ENCODE assay signal across 9 cellular contexts in genomic region chr7:135672560-135673359, GRCh38. TPM values are rescaled to one million over a fixed set of nuclear protein-coding genes. Genes with fewer than 3 reads are reported as not detected.
DNase-seq lines count a peak whose midpoint lies in the region; ATAC-seq and TF ChIP-seq lines count a peak whose summit lies in the region.
"Had no signal": no experiment of that assay in that cellular context is flagged by ENCODE, and none has a peak within 500 bp of the region (broad histone marks: within the 10 kb centered on the region; RNA-seq: fewer than 3 reads in every experiment).

No MANE protein-coding gene starts in this region.

- no peak for TF ChIP-seq POLR2A in right lobe of liver (IDR thresholded peaks at IDR 0.05)

- no peaks in the 10 kb centered on the region for H3K27me3 Mint-ChIP-seq in CD8-positive, alpha-beta T cell (ENCODE audit: low read depth)

- intact Hi-C loops in CD8-positive, alpha-beta T cell (cut with DNase I, micrococcal nuclease) = loop anchor here (1.0 to 2.0 kb wide), 2 partner anchors 336 to 337 kb away; no protein-coding TSS in a partner anchor
- intact Hi-C loops in right lobe of liver (cut with DNase I) = no loop called here
- intact Hi-C loops in aorta (cut with DNase I) = loop anchor here (5.0 to 10.0 kb wide), 3 partner anchors 75 to 412 kb away; partner anchors contain the start of gene FAM180A (in 1 of the 2)
- intact Hi-C loops in posterior cingulate gyrus (cut with DNase I) = no loop called here

- no peaks in the 10 kb centered on the region for H3K4me1 ChIP-seq in CD8-positive, alpha-beta T cell (ENCODE audit: insufficient read depth, low read length)
- H3K4me1 ChIP-seq in right lobe of liver (no peaks in the 10 kb centered on the region), aorta (ENCODE audit: control insufficient read depth in 1 of 2, insufficient read depth in 2 of 2, low read length in 2 of 2) (peaks cover 1 to 9% of the 10 kb centered on the region in 2 donors)

- no peaks in the 10 kb centered on the region for H3K27me3 ChIP-seq in CD8-positive, alpha-beta T cell (ENCODE audit: insufficient read depth, low read length)
- no peaks in the 10 kb centered on the region for H3K27me3 ChIP-seq in right lobe of liver
- H3K27me3 ChIP-seq in aorta (ENCODE audit: control insufficient read depth in 1 of 2, insufficient read depth in 2 of 2, low read length in 1 of 2) = no peaks in the 10 kb centered on the region

- 66% methylated on average over 3 of the region's 3 CpGs for WGBS in right lobe of liver (ENCODE audit: insufficient coverage, low coverage, low lambda C conversion rate, missing lambda C conversion rate)
- WGBS in aorta, 2 donors = 5 to 7% methylated on average over 3 of the region's 3 CpGs

- no peak for DNase-seq in CD8-positive, alpha-beta T cell
- peak; percentile 13 for DNase-seq in NCI-H82 treated with DMSO at 0.1 percent for 48 hours (lab: John Stamatoyannopoulos, UW; ENCODE audit: unreplicated experiment)
- peak; percentile 68 for DNase-seq in cerebellar cortex (ENCODE audit: low spot score)
- no peak for DNase-seq in right lobe of liver
- no peak for DNase-seq in aorta
- no peak for DNase-seq in posterior cingulate gyrus

- H3K4me1 Mint-ChIP-seq in CD8-positive, alpha-beta T cell (ENCODE audit: low read depth) = peaks cover 28% of the 10 kb centered on the region

- no peaks in the 10 kb centered on the region for H3K9me3 ChIP-seq in CD8-positive, alpha-beta T cell (ENCODE audit: low read length)
- H3K9me3 ChIP-seq in right lobe of liver (no peaks in the 10 kb centered on the region), aorta (ENCODE audit: control insufficient read depth, low read length) (no peaks in the 10 kb centered on the region)

- peaks cover 12% of the 10 kb centered on the region for H3K36me3 ChIP-seq in CD8-positive, alpha-beta T cell (ENCODE audit: insufficient read depth, low read length)
- H3K36me3 ChIP-seq in right lobe of liver = peaks cover 0 to 5% (median 0%) of the 10 kb centered on the region in 4 donors
- no peaks in the 10 kb centered on the region for H3K36me3 ChIP-seq in aorta (ENCODE audit: control insufficient read depth in 1 of 2, insufficient read depth in 2 of 2, low read length in 1 of 2)

- POLR2A ChIA-PET in CD8-positive, alpha-beta T cell (lab: Charles Lee) = interaction anchor here (1.8 to 1.9 kb wide), 2 partner anchors 10 kb away, joined by 6 to 8 read pairs; partner anchors contain the start of gene STMP1

- H3K36me3 Mint-ChIP-seq in CD8-positive, alpha-beta T cell = peaks cover 56% of the 10 kb centered on the region

- ATAC-seq in CD8-positive, alpha-beta T cell = peak; percentile 61
- ATAC-seq in GM19035 (IDR thresholded peaks at IDR 0.05; ENCODE audit: unreplicated experiment) = peak; percentile 56
- peak; percentile 63 for ATAC-seq in HG03460 (IDR thresholded peaks at IDR 0.05; ENCODE audit: unreplicated experiment)
- ATAC-seq in right lobe of liver = peak; percentile 75 to 90 (median 80)
- peak; percentile 88 for ATAC-seq in aorta (ENCODE audit: low FRiP score)

- no peak overlapping the region for H3K27ac Mint-ChIP-seq in CD8-positive, alpha-beta T cell

- TF ChIP-seq CTCF in CD8-positive, alpha-beta T cell (IDR thresholded peaks at IDR 0.05) = peak; percentile 57
- TF ChIP-seq CTCF in right lobe of liver (IDR thresholded peaks at IDR 0.05) = peak; percentile 66 to 75 (median 71)

- H3K9me3 Mint-ChIP-seq in CD8-positive, alpha-beta T cell = no peaks in the 10 kb centered on the region

- no peak overlapping the region for H3K27ac ChIP-seq in CD8-positive, alpha-beta T cell (ENCODE audit: low read depth, low read length)
- H3K27ac ChIP-seq in right lobe of liver = no peak overlapping the region
- peak overlapping the region in 1 of 2 donors; percentile 12 for H3K27ac ChIP-seq in aorta (ENCODE audit: low read depth in 1 of 2, low read length in 2 of 2)

- no peak overlapping the region for H3K4me3 ChIP-seq in CD8-positive, alpha-beta T cell (ENCODE audit: low read depth, low read length)
- H3K4me3 ChIP-seq in right lobe of liver (no peak overlapping the region), aorta (ENCODE audit: low read length in 2 of 2) (no peak overlapping the region)

- CTCF ChIA-PET in CD8-positive, alpha-beta T cell (lab: Charles Lee) = interaction anchor here (0.8 to 4.2 kb wide), 9 partner anchors 9 to 337 kb away, joined by 3 to 16 read pairs (median 3); partner anchors contain the start of gene STMP1

- no peak overlapping the region for H3K4me3 Mint-ChIP-seq in CD8-positive, alpha-beta T cell

RNA-seq across cellular contexts. Expression of gene STMP1, which starts 10.4 kb away (rescaled TPM):
- 10 to 100 TPM in 1 of 2 experiments, 1 to 10 TPM in 1; 9.4 to 11.5 TPM for total RNA-seq in CD8-positive, alpha-beta T cell
- total RNA-seq in right lobe of liver (10 to 100 TPM in 5 of 6 experiments, 1 to 10 TPM in 1; 8.8 to 20.6 (median 14.6) TPM), aorta (10 to 100 TPM; 29.8 to 42.6 TPM)
- polyA plus RNA-seq in aorta = 10 to 100 TPM; 31.5 to 43.3 TPM

RNA-seq across cellular contexts. Expression of gene SLC13A4, which starts 55.2 kb away (rescaled TPM):
- not detected for total RNA-seq in CD8-positive, alpha-beta T cell
- total RNA-seq in right lobe of liver (under 1 TPM in 4 of 6 experiments, not detected in 2; 0.09 to 0.25 (median 0.18) TPM), aorta (1 to 10 TPM; 1.7 to 2.2 TPM)
- 1 to 10 TPM in 1 of 2 donors, not detected in 1; 2.0 TPM for polyA plus RNA-seq in aorta
- total RNA-seq: mononuclear cell had no signal

Comparison
In these comparisons a context has a peak if more than half of its experiments do, and no peak if none do; other contexts are left out.
1. DNase-seq: peak in NCI-H82 treated with DMSO at 0.1 percent for 48 hours (single experiment) and cerebellar cortex (single experiment); none in CD8-positive, alpha-beta T cell (0 of 7), right lobe of liver (0 of 3), aorta (0 of 2) and posterior cingulate gyrus (0 of 10).
2. intact Hi-C loops: an anchor here in CD8-positive, alpha-beta T cell (1.0 to 2.0 kb wide) and aorta (5.0 to 10.0 kb wide); none called in right lobe of liver and posterior cingulate gyrus.
3. Peak in every context shown above with its lines, with median percentiles within 50 percentile points of each other: ATAC-seq.